Comparison of ENCODE assay signal across 1 cellular context in genomic region chr10:46106410-46107255, GRCh38.
TF ChIP-seq lines count a peak whose summit lies in the region.

No MANE protein-coding gene starts in this region.

TF ChIP-seq in HepG2, 621 proteins besides CTCF, POLR2A, EP300 and RAD21 (continued from another document and continues in another):
- TF ChIP-seq ZBTB10 (CRISPR knock-in tag; IDR thresholded peaks at IDR 0.05; ENCODE audit: borderline replicate concordance) = no peak
- 0 out of 2 replicates have a peak, but pooled peaks have one; percentile 33 for TF ChIP-seq ZNF777 (CRISPR knock-in tag; IDR thresholded peaks at IDR 0.05)
- no peak for TF ChIP-seq THAP8 (CRISPR knock-in tag; IDR thresholded peaks at IDR 0.05; ENCODE audit: borderline replicate concordance)
- no peak for TF ChIP-seq GATA4 (IDR thresholded peaks at IDR 0.05; ENCODE audit: borderline replicate concordance, low read depth)
- no peak for TF ChIP-seq RBM39 (IDR thresholded peaks at IDR 0.05; ENCODE audit: low read depth, low read length, poor library complexity, severe bottlenecking)
- no peak; the same call in 1 of the 2 replicates for TF ChIP-seq ZBTB26 (CRISPR knock-in tag; IDR thresholded peaks at IDR 0.05; ENCODE audit: borderline replicate concordance)
- no peak; the same call in 1 of the 2 replicates for TF ChIP-seq ZNF430 (CRISPR knock-in tag; IDR thresholded peaks at IDR 0.05)
- no peak for TF ChIP-seq ZNF616 (CRISPR knock-in tag; IDR thresholded peaks at IDR 0.05; ENCODE audit: low read depth)
- no peak for TF ChIP-seq GMEB1 (CRISPR knock-in tag; IDR thresholded peaks at IDR 0.05; ENCODE audit: borderline replicate concordance)
- no peak for TF ChIP-seq POGK (CRISPR knock-in tag; conservative IDR thresholded peaks at IDR 0.05)
- peak; percentile 11; the same call in 1 of the 2 replicates for TF ChIP-seq FOXK2 (IDR thresholded peaks at IDR 0.05)
- TF ChIP-seq BCLAF1 (IDR thresholded peaks at IDR 0.05) = no peak
- peak; percentile 55; the same call in 1 of the 2 replicates for TF ChIP-seq ZNF503 (CRISPR knock-in tag; IDR thresholded peaks at IDR 0.05)
- TF ChIP-seq HDAC6 (IDR thresholded peaks at IDR 0.05; ENCODE audit: low read depth, low read length) = no peak
- no peak for TF ChIP-seq RBM22 (optimal IDR thresholded peaks at IDR 0.05; ENCODE audit: low read length)
- TF ChIP-seq ZNF567 (CRISPR knock-in tag; IDR thresholded peaks at IDR 0.05; ENCODE audit: borderline replicate concordance) = no peak
- no peak for TF ChIP-seq ZNF775 (CRISPR knock-in tag; IDR thresholded peaks at IDR 0.05; ENCODE audit: borderline replicate concordance)
- no peak for TF ChIP-seq KLF11 (CRISPR knock-in tag; IDR thresholded peaks at IDR 0.05)
- peak; percentile 60; the same call in 1 of the 2 replicates for TF ChIP-seq ZNF121 (CRISPR knock-in tag; IDR thresholded peaks at IDR 0.05)
- TF ChIP-seq ZNF484 (CRISPR knock-in tag; IDR thresholded peaks at IDR 0.05; ENCODE audit: borderline replicate concordance, low read depth) = no peak
- TF ChIP-seq ZBTB3 (CRISPR knock-in tag; IDR thresholded peaks at IDR 0.05; ENCODE audit: borderline replicate concordance, low read depth) = no peak
- no peak for TF ChIP-seq HCFC1 (IDR thresholded peaks at IDR 0.05; ENCODE audit: low read depth, low read length)
- TF ChIP-seq GRHL1 (CRISPR knock-in tag; conservative IDR thresholded peaks at IDR 0.05) = no peak
- TF ChIP-seq STAG1 (CRISPR knock-in tag; IDR thresholded peaks at IDR 0.05) = peak; percentile 40
- no peak for TF ChIP-seq ZNF337 (CRISPR knock-in tag; IDR thresholded peaks at IDR 0.05; ENCODE audit: borderline replicate concordance, low read depth)
- peak; percentile 67 for TF ChIP-seq RBFOX2 (IDR thresholded peaks at IDR 0.05; ENCODE audit: low read depth, low read length)
- peak; percentile 48; the same call in 1 of the 2 replicates for TF ChIP-seq EZH2 (conservative IDR thresholded peaks at IDR 0.05; ENCODE audit: low read depth, low read length)
- TF ChIP-seq HIC2 (CRISPR knock-in tag; IDR thresholded peaks at IDR 0.05; ENCODE audit: low read depth) = 0 out of 2 replicates have a peak, but pooled peaks have one; percentile 44
- peak; percentile 65; the same call in 1 of the 2 replicates for TF ChIP-seq ARID5B (CRISPR knock-in tag; IDR thresholded peaks at IDR 0.05)
- no peak for TF ChIP-seq ZKSCAN8 (CRISPR knock-in tag; IDR thresholded peaks at IDR 0.05; ENCODE audit: borderline replicate concordance)
- TF ChIP-seq HOXA3 (CRISPR knock-in tag; IDR thresholded peaks at IDR 0.05) = peak; percentile 62; the same call in 1 of the 2 replicates
- no peak; the same call in 1 of the 2 replicates for TF ChIP-seq IRF2 (CRISPR knock-in tag; IDR thresholded peaks at IDR 0.05)
- 0 out of 2 replicates have a peak, but pooled peaks have one; percentile 34 for TF ChIP-seq E2F5 (CRISPR knock-in tag; conservative IDR thresholded peaks at IDR 0.05)
- TF ChIP-seq ZNF431 (CRISPR knock-in tag; IDR thresholded peaks at IDR 0.05; ENCODE audit: borderline replicate concordance, low read depth) = no peak
